8 cellular contexts compared by ENCODE assay signal in the genomic region with DNA sequence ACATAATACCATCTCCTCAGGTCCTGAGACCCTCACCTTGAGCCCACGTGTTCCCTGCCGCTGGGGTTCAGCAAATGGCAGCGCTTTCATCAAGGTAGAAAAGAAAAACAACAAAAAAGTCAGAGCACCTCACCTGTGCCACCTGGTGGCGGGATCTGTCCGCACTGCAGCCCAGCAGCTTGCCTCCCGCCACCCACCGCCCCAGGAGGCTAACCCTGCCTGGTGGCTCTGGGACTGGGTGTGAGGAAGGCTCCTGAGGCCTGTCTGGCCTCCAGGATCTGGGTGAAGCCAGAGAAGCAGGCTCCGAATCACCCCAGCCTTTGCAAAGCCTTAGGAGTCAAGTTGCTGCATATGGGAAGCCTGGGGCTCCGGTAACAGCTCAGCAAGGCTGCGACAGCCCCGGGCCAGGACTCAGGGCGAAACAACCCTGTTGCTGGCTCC.
DNase-seq lines count a peak whose midpoint lies in the region; ATAC-seq and TF ChIP-seq lines count a peak whose summit lies in the region.

No MANE protein-coding gene starts in this region.

- ATAC-seq in foreskin keratinocyte: peak; percentile 57
- no peak for ATAC-seq in GM21390 (IDR thresholded peaks at IDR 0.05; ENCODE audit: unreplicated experiment)
- no peak for ATAC-seq in GM21447 (IDR thresholded peaks at IDR 0.05; ENCODE audit: unreplicated experiment)

- peaks cover 3% of the 10 kb centered on the region for H3K27me3 ChIP-seq in foreskin keratinocyte

- CTCF ChIA-PET in AG04449 (lab: Yijun Ruan, JAX): interaction anchor here (0.6 to 2.7 kb wide), 10 partner anchors 9 to 445 kb away, joined by 3 to 33 read pairs (median 3); partner anchors contain the start of gene TFAP2C

- H3K27ac ChIP-seq in foreskin keratinocyte: no peak overlapping the region

- no peak overlapping the region for H3K4me3 ChIP-seq in AG04449 (ENCODE audit: low read depth, low read length)

- peaks cover 3% of the 10 kb centered on the region for H3K4me1 ChIP-seq in foreskin keratinocyte

- POLR2A ChIA-PET in AG04449 (lab: Yijun Ruan, JAX): no interaction called here

- TF ChIP-seq CTCF in AG04449 (IDR thresholded peaks at IDR 0.05; ENCODE audit: insufficient read depth, low read length, missing control alignments): peak; percentile 57
- peak; percentile 42 for TF ChIP-seq CTCF in GM10266 (IDR thresholded peaks at IDR 0.05; ENCODE audit: control insufficient read depth, insufficient read depth, low read depth, missing control alignments)
- peak; percentile 81 for TF ChIP-seq CTCF in foreskin keratinocyte (conservative IDR thresholded peaks at IDR 0.05)

- DNase-seq in AG04449 (ENCODE audit: low read depth, low spot score) (no peak), GM10266 (ENCODE audit: extremely low spot score) (peak; percentile 30), RKO (ENCODE audit: low spot score) (peak; percentile 22), foreskin keratinocyte (no peak), middle frontal gyrus (ENCODE audit: extremely low spot score, low spot score) (no peak), GOT3 (lab: John Stamatoyannopoulos, UW) (no peak)

Comparison
In these comparisons a context has a peak if more than half of its experiments do, and no peak if none do; other contexts are left out.
1. DNase-seq: peak in GM10266 (single experiment) and RKO (single experiment); none in AG04449 (single experiment), foreskin keratinocyte (0 of 2), middle frontal gyrus (single experiment) and GOT3 (single experiment).
2. Peak in every context shown above with its lines, with median percentiles within 50 percentile points of each other: CTCF ChIP-seq.